Comparison of ENCODE assay signal across 30 cellular contexts in genomic region chr14:83860757-83861156, GRCh38.
"Had no signal": no experiment of that assay in that cellular context is flagged by ENCODE, and none has a peak within 500 bp of the region (broad histone marks: within the 10 kb centered on the region; RNA-seq: fewer than 3 reads in every experiment).

No MANE protein-coding gene starts in this region.

- H3K27ac ChIP-seq: KMS-11, VCaP had no signal

- H3K4me3 Mint-ChIP-seq: activated B cell treated with CpG ODN at 0.5 μM for 24 hours; activated CD4-positive, alpha-beta memory T cell treated with anti-CD3 and anti-CD28 coated beads for 36 hours; activated CD8-positive, alpha-beta memory T cell treated with anti-CD3 and anti-CD28 coated beads, Interleukin-2, amount 10 ng/mL, durations not matched to agents 7 days and 5 days; activated naive CD4-positive, alpha-beta T cell treated with anti-CD3 and anti-CD28 coated beads, Interleukin-2, amount 10 ng/mL, durations not matched to agents 7 days and 5 days; activated naive CD8-positive, alpha-beta T cell; activated naive CD8-positive, alpha-beta T cell treated with anti-CD3 and anti-CD28 coated beads, Interleukin-2, amount 50 U/mL, for 24 hours; brain had no signal

- H3K9ac ChIP-seq: KMS-11 had no signal

- H3K4me1 Mint-ChIP-seq: activated B cell treated with CpG ODN at 0.5 μM for 24 hours; activated CD8-positive, alpha-beta memory T cell treated with anti-CD3 and anti-CD28 coated beads, Interleukin-2, amount 10 ng/mL, durations not matched to agents 7 days and 5 days; activated naive CD4-positive, alpha-beta T cell treated with anti-CD3 and anti-CD28 coated beads, Interleukin-2, amount 10 ng/mL, durations not matched to agents 7 days and 5 days; activated naive CD8-positive, alpha-beta T cell treated with anti-CD3 and anti-CD28 coated beads, Interleukin-2, amount 50 U/mL, for 24 hours had no signal

- H3K27ac Mint-ChIP-seq: activated B cell treated with CpG ODN at 0.5 μM for 24 hours; activated CD4-positive, alpha-beta memory T cell treated with anti-CD3 and anti-CD28 coated beads for 36 hours; activated CD8-positive, alpha-beta memory T cell treated with anti-CD3 and anti-CD28 coated beads, Interleukin-2, amount 10 ng/mL, durations not matched to agents 7 days and 5 days; activated naive CD4-positive, alpha-beta T cell treated with anti-CD3 and anti-CD28 coated beads, Interleukin-2, amount 10 ng/mL, durations not matched to agents 7 days and 5 days; activated naive CD8-positive, alpha-beta T cell; activated naive CD8-positive, alpha-beta T cell treated with anti-CD3 and anti-CD28 coated beads, Interleukin-2, amount 50 U/mL, for 24 hours; brain had no signal

- H3K27me3 Mint-ChIP-seq: activated B cell treated with CpG ODN at 0.5 μM for 24 hours; activated CD4-positive, alpha-beta memory T cell treated with anti-CD3 and anti-CD28 coated beads for 36 hours; activated CD8-positive, alpha-beta memory T cell treated with anti-CD3 and anti-CD28 coated beads, Interleukin-2, amount 10 ng/mL, durations not matched to agents 7 days and 5 days; activated naive CD4-positive, alpha-beta T cell treated with anti-CD3 and anti-CD28 coated beads, Interleukin-2, amount 10 ng/mL, durations not matched to agents 7 days and 5 days; activated naive CD8-positive, alpha-beta T cell; activated naive CD8-positive, alpha-beta T cell treated with anti-CD3 and anti-CD28 coated beads, Interleukin-2, amount 50 U/mL, for 24 hours had no signal

- H3K36me3 Mint-ChIP-seq: activated CD8-positive, alpha-beta memory T cell treated with anti-CD3 and anti-CD28 coated beads, Interleukin-2, amount 10 ng/mL, durations not matched to agents 7 days and 5 days; activated naive CD4-positive, alpha-beta T cell treated with anti-CD3 and anti-CD28 coated beads, Interleukin-2, amount 10 ng/mL, durations not matched to agents 7 days and 5 days; activated naive CD8-positive, alpha-beta T cell; brain had no signal

- H3K4me2 ChIP-seq: KMS-11 had no signal

- DNase-seq: activated B cell treated with CpG ODN at 0.5 μM for 24 hours; activated CD4-positive, alpha-beta memory T cell treated with anti-CD3 and anti-CD28 coated beads for 36 hours; activated CD4-positive, alpha-beta T cell treated with anti-CD3 and anti-CD28 coated beads for 4 hours; activated CD4-positive, alpha-beta T cell treated with anti-CD3 and anti-CD28 coated beads, Interleukin-2, amount 50 U/mL, for 1 hour; activated CD4-positive, CD25-positive, alpha-beta regulatory T cell treated with anti-CD3 and anti-CD28 coated beads, Interleukin-2, amount 50 U/mL, for 72 hours; activated CD8-positive, alpha-beta memory T cell treated with anti-CD3 and anti-CD28 coated beads for 24 hours; activated CD8-positive, alpha-beta memory T cell treated with anti-CD3 and anti-CD28 coated beads, Interleukin-2, amount 10 ng/mL, durations not matched to agents 7 days and 5 days; activated CD8-positive, alpha-beta memory T cell treated with anti-CD3 and anti-CD28 coated beads, Interleukin-2, amount 50 U/mL, for 48 hours; activated effector memory CD4-positive, alpha-beta T cell treated with Interleukin-2 at 50 U/mL for 16 hours; activated naive CD4-positive, alpha-beta T cell treated with anti-CD3 and anti-CD28 coated beads, Interleukin-2, amount 10 ng/mL, durations not matched to agents 7 days and 5 days; activated naive CD8-positive, alpha-beta T cell treated with anti-CD3 and anti-CD28 coated beads, Interleukin-2, amount 50 U/mL, for 24 hours; activated T-cell treated with anti-CD3 and anti-CD28 coated beads, Interleukin-2, amount 50 U/mL, for 48 hours; anterior cingulate cortex; central memory CD4-positive, alpha-beta T cell; NCI-H1092 treated with DMSO at 0.1 percent for 48 hours; NCI-H1417; NCI-H187 treated with DMSO at 0.1 percent for 48 hours; NCI-H2081; NCI-H345; NCI-H524 treated with DMSO at 0.1 percent for 48 hours; SIG-M5; SW 1271; T-helper 1 cell; T-helper 2 cell; T-helper 9 cell had no signal

- ATAC-seq: activated CD8-positive, alpha-beta memory T cell treated with anti-CD3 and anti-CD28 coated beads, Interleukin-2, amount 10 ng/mL, durations not matched to agents 7 days and 5 days; activated naive CD8-positive, alpha-beta T cell treated with anti-CD3 and anti-CD28 coated beads, Interleukin-2, amount 50 U/mL, for 24 hours; Panc1 had no signal
